In genomic region chr6:127992144-127992543, GRCh38 we compare ENCODE assay signal across 17 cellular contexts.
"Had no signal": no experiment of that assay in that cellular context is flagged by ENCODE, and none has a peak within 500 bp of the region (broad histone marks: within the 10 kb centered on the region; RNA-seq: fewer than 3 reads in every experiment).

No MANE protein-coding gene starts in this region.

- H3K9me3 Mint-ChIP-seq: naive B cell, WTC11 had no signal

- ATAC-seq: left cardiac atrium, WTC11 had no signal

- H3K27me3 Mint-ChIP-seq: activated CD4-positive, alpha-beta T cell treated with anti-CD3 and anti-CD28 coated beads, Interleukin-2, amount 10 ng/mL, durations not matched to agents 24 days and 14 days; naive B cell had no signal

- H3K4me1 ChIP-seq: right atrium auricular region, upper lobe of left lung had no signal

- H3K27ac Mint-ChIP-seq: activated CD4-positive, alpha-beta T cell treated with anti-CD3 and anti-CD28 coated beads, Interleukin-2, amount 10 ng/mL, durations not matched to agents 24 days and 14 days; T-helper 1 cell treated with Interleukin-12 subunit alpha and Interleukin-12 subunit beta and Interleukin-4 antibody, amounts not matched to agents 30 μg/mL and 1 μg/mL, for 36 hours; WTC11 had no signal

- H3K27me3 ChIP-seq: right atrium auricular region, upper lobe of left lung had no signal

- H3K4me3 Mint-ChIP-seq: activated CD4-positive, alpha-beta T cell treated with anti-CD3 and anti-CD28 coated beads, Interleukin-2, amount 10 ng/mL, durations not matched to agents 24 days and 14 days; naive B cell; T-helper 1 cell treated with Interleukin-12 subunit alpha and Interleukin-12 subunit beta and Interleukin-4 antibody, amounts not matched to agents 30 μg/mL and 1 μg/mL, for 36 hours; WTC11 had no signal

- H3K36me3 ChIP-seq: right atrium auricular region had no signal

- H3K4me3 ChIP-seq: lung, right atrium auricular region, skin epidermis, upper lobe of left lung had no signal

- DNase-seq: activated CD4-positive, alpha-beta T cell treated with anti-CD3 and anti-CD28 coated beads, Interleukin-2, amount 10 ng/mL, durations not matched to agents 24 days and 14 days; activated naive CD4-positive, alpha-beta T cell treated with anti-CD3 and anti-CD28 coated beads, Interleukin-2, amount 50 U/mL, for 16 hours; anterior cingulate cortex; foreskin melanocyte; head of caudate nucleus; left cardiac atrium; naive B cell; posterior cingulate gyrus; SK-N-SH; stimulated activated CD4-positive, alpha-beta T cell treated with anti-CD3 and anti-CD28 coated beads, Interleukin-4, amount 100 ng/mL, for 4 hours; substantia nigra; upper lobe of left lung had no signal

- H3K9me3 ChIP-seq: right atrium auricular region, SK-N-SH, upper lobe of left lung had no signal

- H3K36me3 Mint-ChIP-seq: WTC11 had no signal

- H3K27ac ChIP-seq: right atrium auricular region, skin epidermis, upper lobe of left lung had no signal

- H3K4me1 Mint-ChIP-seq: naive B cell, WTC11 had no signal
